17 cellular contexts compared by ENCODE assay signal in genomic region chr15:67166280-67167009, GRCh38.
DNase-seq lines count a peak whose midpoint lies in the region; ATAC-seq, FAIRE-seq and TF ChIP-seq lines count a peak whose summit lies in the region.
"Had no signal": no experiment of that assay in that cellular context is flagged by ENCODE, and none has a peak within 500 bp of the region (broad histone marks: within the 10 kb centered on the region; RNA-seq: fewer than 3 reads in every experiment).

No MANE protein-coding gene starts in this region.

- TF ChIP-seq RAD21 in HepG2 (CRISPR knock-in tag; IDR thresholded peaks at IDR 0.05), result no peak

- peaks cover 12% of the 10 kb centered on the region; the same call in 1 of the 2 replicates for H4K20me1 ChIP-seq in HepG2 (ENCODE audit: insufficient read depth, low read length)

- H3K79me2 ChIP-seq in HepG2 (ENCODE audit: insufficient read depth, low read length), result peaks cover 6% of the 10 kb centered on the region

- no peak overlapping the region for H3K4me3 ChIP-seq in HepG2 (replicated peaks in 1 of 3; ENCODE audit: insufficient read depth in 1 of 3, low read depth in 2 of 3, low read length in 3 of 3)

- BruUV-seq in HepG2 (replicated peaks; lab: Mats Ljungman, UMichigan), result no TSS peak

- no peaks in the 10 kb centered on the region for H3K27me3 ChIP-seq in HepG2 (ENCODE audit: control insufficient read depth in 1 of 2, insufficient read depth in 2 of 2, low read length in 2 of 2)

- TF ChIP-seq POLR2A in HepG2 (IDR thresholded peaks at IDR 0.05; ENCODE audit: insufficient read depth in 1 of 2, low read depth in 2 of 2, low read length in 2 of 2), result no peak

- no peak overlapping the region for H3K4me2 ChIP-seq in HepG2 (ENCODE audit: low read depth, low read length)

- CTCF ChIA-PET in RWPE1 (lab: Yijun Ruan, JAX), result interaction anchor here (0.5 kb wide), 1 partner anchor 61 kb away, joined by 3 read pairs; no protein-coding TSS in a partner anchor
- CTCF ChIA-PET in HepG2 (lab: Yijun Ruan, JAX; ENCODE audit: low intra/inter-chr PET ratio, low total read pairs), result no interaction called here

- no peak for DNase-seq in RWPE1 (ENCODE audit: low spot score)
- peak; percentile 51 for DNase-seq in posterior vena cava (ENCODE audit: low spot score)
- DNase-seq in medulla oblongata (ENCODE audit: extremely low spot score), result no peak
- no peak for DNase-seq in HepG2 (ENCODE audit: low spot score)
- DNase-seq: activated T-cell treated with anti-CD3 and anti-CD28 coated beads for 4 hours; amniotic stem cell; NCI-H187; NCI-H510A treated with DMSO at 0.1 percent for 48 hours; OCI-M1; stimulated activated naive CD8-positive, alpha-beta T cell treated with anti-CD3 and anti-CD28 coated beads, Interleukin-15, amount 100 ng/mL, for 72 hours had no signal

- H3K9ac ChIP-seq in ES-I3 (ENCODE audit: low read depth, low read length) (peak overlapping the region; percentile 7; the same call in 1 of the 2 replicates), HepG2 (ENCODE audit: insufficient read depth, low read depth, low read length) (no peak overlapping the region)

- H3K9me3 ChIP-seq in ES-I3 (ENCODE audit: control insufficient read depth, insufficient read depth, low read length) (no peaks in the 10 kb centered on the region), HepG2 (ENCODE audit: low read length) (no peaks in the 10 kb centered on the region)

- intact Hi-C loops in posterior vena cava (cut with DNase I) (no loop called here), HepG2 (cut with micrococcal nuclease; ENCODE audit: unreplicated experiment) (no loop called here)

- TF ChIP-seq CTCF in RWPE1 (conservative IDR thresholded peaks at IDR 0.05; ENCODE audit: low read depth), result no peak
- no peak for TF ChIP-seq CTCF in HepG2 (CRISPR knock-in tag; IDR thresholded peaks at IDR 0.05)

- WGBS in HepG2 (ENCODE audit: low lambda C conversion rate), result 93% methylated on average over 12 of the region's 13 CpGs

- in situ Hi-C loops in HepG2 (cut with HindIII; ENCODE audit: extremely low pct_ligation_motif_present, low pct_unique_long_range_greater_than_20kb), result no loop called here

- TF ChIP-seq EP300 in HepG2 (IDR thresholded peaks at IDR 0.05; ENCODE audit: low read depth in 2 of 2, low read length in 2 of 2), result no peak
- no peak for TF ChIP-seq EP300 in HepG2 (CRISPR knock-in tag; IDR thresholded peaks at IDR 0.05; ENCODE audit: borderline replicate concordance)

- FAIRE-seq in HepG2 (lab: Jason Lieb, UNC), result no peak
- FAIRE-seq: frontal cortex had no signal

- H3K36me3 ChIP-seq in ES-I3 (ENCODE audit: insufficient read depth, low read length), result peaks cover 5% of the 10 kb centered on the region; the same call in 1 of the 2 replicates
- H3K36me3 ChIP-seq in HepG2 (replicated peaks in 1 of 2; ENCODE audit: control insufficient read depth in 1 of 2, insufficient read depth in 2 of 2, low read length in 2 of 2), result peaks cover 52 to 79% of the 10 kb centered on the region in 2 experiments

- peak overlapping the region; percentile 68 for H3K27ac ChIP-seq in RWPE1
- H3K27ac ChIP-seq in HepG2 (ENCODE audit: extremely low read length, insufficient read depth, low read length), result no peak overlapping the region
- H3K27ac ChIP-seq: VCaP had no signal

- ATAC-seq in esophagus mucosa (peak; percentile 70), HG03039 (IDR thresholded peaks at IDR 0.05; ENCODE audit: unreplicated experiment) (no peak), HepG2 (no peak), GM18498 (IDR thresholded peaks at IDR 0.05; ENCODE audit: unreplicated experiment) (no peak)
- ATAC-seq: natural killer cell treated with Interleukin-12 subunit alpha and Interleukin-12 subunit beta and Interleukin-15 and Interleukin-18, amount 100 ng/mL, for 72 hours; stimulated activated naive CD8-positive, alpha-beta T cell treated with anti-CD3 and anti-CD28 coated beads, Interleukin-15, amount 100 ng/mL, for 72 hours had no signal

- no peak overlapping the region for H2AFZ ChIP-seq in HepG2 (ENCODE audit: low read length)

- H3K4me1 ChIP-seq in ES-I3 (ENCODE audit: insufficient read depth, low read length) (peaks cover 23% of the 10 kb centered on the region; the same call in 1 of the 2 replicates), HepG2 (ENCODE audit: insufficient read depth, low read length) (no peaks in the 10 kb centered on the region)

- POLR2A ChIA-PET in RWPE1 (lab: Yijun Ruan, JAX; ENCODE audit: low non-redundant PET) (no interaction called here), HepG2 (lab: Yijun Ruan, JAX) (no interaction called here)

TF ChIP-seq in HepG2, 621 proteins besides CTCF, POLR2A, EP300 and RAD21:
- TF ChIP-seq ZNF646 (CRISPR knock-in tag; IDR thresholded peaks at IDR 0.05), result no peak
- TF ChIP-seq KLF13 (CRISPR knock-in tag; IDR thresholded peaks at IDR 0.05), result no peak
- TF ChIP-seq KLF16 (CRISPR knock-in tag; IDR thresholded peaks at IDR 0.05), result no peak
- TF ChIP-seq ZNF253 (CRISPR knock-in tag; IDR thresholded peaks at IDR 0.05; ENCODE audit: borderline replicate concordance), result no peak
- no peak for TF ChIP-seq SP5 (CRISPR knock-in tag; IDR thresholded peaks at IDR 0.05; ENCODE audit: borderline replicate concordance, low read depth)
- no peak for TF ChIP-seq ZFX (CRISPR knock-in tag; IDR thresholded peaks at IDR 0.05; ENCODE audit: low read depth)
- no peak for TF ChIP-seq ZNF766 (CRISPR knock-in tag; IDR thresholded peaks at IDR 0.05; ENCODE audit: borderline replicate concordance)
- no peak for TF ChIP-seq RXRA (CRISPR knock-in tag; IDR thresholded peaks at IDR 0.05)
- no peak for TF ChIP-seq ZIK1 (CRISPR knock-in tag; IDR thresholded peaks at IDR 0.05; ENCODE audit: borderline replicate concordance, low read depth)
- no peak for TF ChIP-seq XBP1 (CRISPR knock-in tag; IDR thresholded peaks at IDR 0.05)
- TF ChIP-seq PAX8 (CRISPR knock-in tag; IDR thresholded peaks at IDR 0.05; ENCODE audit: borderline replicate concordance), result no peak
- TF ChIP-seq GLI4 (CRISPR knock-in tag; IDR thresholded peaks at IDR 0.05; ENCODE audit: borderline replicate concordance), result no peak
- no peak for TF ChIP-seq FOXJ3 (CRISPR knock-in tag; IDR thresholded peaks at IDR 0.05; ENCODE audit: borderline replicate concordance)
- no peak for TF ChIP-seq ZNF660 (CRISPR knock-in tag; IDR thresholded peaks at IDR 0.05; ENCODE audit: borderline replicate concordance, low read depth)
- no peak for TF ChIP-seq RARG (CRISPR knock-in tag; IDR thresholded peaks at IDR 0.05; ENCODE audit: low read depth)
- TF ChIP-seq ZNF879 (CRISPR knock-in tag; IDR thresholded peaks at IDR 0.05), result no peak
TF ChIP-seq in HepG2: peak in this region for 0.
